ENCODE assay signal across 21 cellular contexts in the genomic region with DNA sequence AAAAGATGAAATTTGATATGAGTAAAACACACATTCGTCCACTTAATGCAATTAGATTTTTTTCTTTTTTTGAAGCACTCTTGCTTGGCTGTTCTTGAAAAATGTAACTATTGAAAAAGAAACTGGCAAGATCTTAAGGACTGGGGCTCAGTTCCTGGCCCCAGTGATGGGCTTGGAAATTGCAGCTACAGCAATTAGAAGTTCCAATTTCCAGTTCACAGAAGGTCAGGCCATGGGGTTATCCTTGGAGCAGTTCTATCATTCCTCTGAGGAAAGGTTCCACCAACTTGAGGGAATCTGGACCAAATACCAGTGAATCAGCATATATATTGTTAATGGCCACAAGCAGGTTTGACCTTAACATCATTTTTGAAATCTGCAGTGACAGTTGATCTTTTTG. TPM values are rescaled to one million over a fixed set of nuclear protein-coding genes. Genes with fewer than 3 reads are reported as not detected.
DNase-seq lines count a peak whose midpoint lies in the region; ATAC-seq, FAIRE-seq and TF ChIP-seq lines count a peak whose summit lies in the region.
"Had no signal": no experiment of that assay in that cellular context is flagged by ENCODE, and none has a peak within 500 bp of the region (broad histone marks: within the 10 kb centered on the region; RNA-seq: fewer than 3 reads in every experiment).

No MANE protein-coding gene starts in this region.

- H3K4me3 ChIP-seq in GM23338 (no peak overlapping the region), K562 (no peak overlapping the region)
- H3K4me3 ChIP-seq: BLaER1 treated with 17β-estradiol and CSF1 and Interleukin-3, amounts not matched to agents 10 nM and 100 nM; GM12878 had no signal

- no peak overlapping the region for H3K9ac ChIP-seq in K562 (ENCODE audit: insufficient read depth in 1 of 2, low read depth in 2 of 2, low read length in 2 of 2)
- H3K9ac ChIP-seq: BLaER1 treated with 17β-estradiol and CSF1 and Interleukin-3, amounts not matched to agents 10 nM and 100 nM had no signal

- no peaks in the 10 kb centered on the region for H3K9me1 ChIP-seq in K562 (ENCODE audit: control insufficient read depth, insufficient read depth, low read length)

- no peak overlapping the region for H3K4me3 Mint-ChIP-seq in GM23338
- H3K4me3 Mint-ChIP-seq: B cell; CD8-positive, alpha-beta T cell; IgD-negative memory B cell had no signal

- no peaks in the 10 kb centered on the region for H3K36me3 Mint-ChIP-seq in GM23338 (ENCODE audit: low read depth)
- H3K36me3 Mint-ChIP-seq: CD8-positive, alpha-beta T cell; IgD-negative memory B cell had no signal

- H3K4me1 ChIP-seq in GM23338 (ENCODE audit: insufficient read depth) (peaks cover 10% of the 10 kb centered on the region; the same call in 1 of the 2 replicates), K562 (replicated peaks in 1 of 2; ENCODE audit: control insufficient read depth in 2 of 2, insufficient read depth in 2 of 2, low read length in 2 of 2) (peaks cover 0 to 5% of the 10 kb centered on the region in 2 experiments; a peak in 2 of 5 replicates)
- H3K4me1 ChIP-seq: BLaER1 treated with 17β-estradiol and CSF1 and Interleukin-3, amounts not matched to agents 10 nM and 100 nM had no signal

- H3K27ac Mint-ChIP-seq in GM23338, result no peak overlapping the region
- H3K27ac Mint-ChIP-seq: B cell; CD8-positive, alpha-beta T cell; IgD-negative memory B cell had no signal

- no peak for FAIRE-seq in K562 (lab: Jason Lieb, UNC)
- FAIRE-seq: GM12878, GM19239, H54 had no signal

- POLR2A ChIA-PET in K562 (lab: Yijun Ruan, JAX), result no interaction called here

- H3K9me3 ChIP-seq in K562 (replicated peaks; ENCODE audit: control insufficient read depth, insufficient read depth, low read depth, low read length), result no peaks in the 10 kb centered on the region
- H3K9me3 ChIP-seq: BLaER1 treated with 17β-estradiol and CSF1 and Interleukin-3, amounts not matched to agents 10 nM and 100 nM had no signal

- TF ChIP-seq CTCF in GM23338 (conservative IDR thresholded peaks at IDR 0.05; ENCODE audit: low read depth in 2 of 2) (no peak), K562 (IDR thresholded peaks at IDR 0.05 in 2 of 3, conservative IDR thresholded peaks at IDR 0.05 in 1 of 3; ENCODE audit: insufficient read depth in 2 of 3, low read depth in 1 of 3, low read length in 3 of 3) (no peak)

- WGBS in K562 (ENCODE audit: insufficient coverage, low coverage, missing lambda C conversion rate), result 10% methylated on average over 1 of the region's 1 CpG

- CTCF ChIA-PET in K562 (lab: Yijun Ruan, JAX; ENCODE audit: low intra/inter-chr PET ratio), result no interaction called here

- ATAC-seq in Right ventricle myocardium inferior (peak; percentile 66), left ventricle myocardium superior (no peak), GM23338 (no peak), K562 (no peak)
- ATAC-seq: CD8-positive, alpha-beta T cell; GM12878 had no signal

- H3K9me2 ChIP-seq in GM23338 (ENCODE audit: insufficient read depth), result no peaks in the 10 kb centered on the region

- H3K36me3 ChIP-seq in GM23338 (ENCODE audit: insufficient read depth) (no peaks in the 10 kb centered on the region), K562 (ENCODE audit: control insufficient read depth, insufficient read depth, low read length) (peaks cover 5% of the 10 kb centered on the region; the same call in 1 of the 3 replicates)
- H3K36me3 ChIP-seq: BLaER1 treated with 17β-estradiol and CSF1 and Interleukin-3, amounts not matched to agents 10 nM and 100 nM had no signal

- no peaks in the 10 kb centered on the region for H3K9me3 Mint-ChIP-seq in GM23338
- H3K9me3 Mint-ChIP-seq: CD8-positive, alpha-beta T cell; IgD-negative memory B cell had no signal

- TF ChIP-seq POLR2A in K562 (conservative IDR thresholded peaks at IDR 0.05), result no peak

- no peaks in the 10 kb centered on the region for H3K27me3 Mint-ChIP-seq in GM23338 (ENCODE audit: insufficient read depth, low read depth, poor library complexity)

- no peaks in the 10 kb centered on the region for H3F3A ChIP-seq in GM23338 (replicated peaks; ENCODE audit: low read depth)

- DNase-seq in Right ventricle myocardium inferior (ENCODE audit: missing footprints) (no peak), left ventricle myocardium superior (no peak), GM23338 (ENCODE audit: low spot score) (no peak), K562 (ENCODE audit: extremely low read depth in 1 of 4, low spot score in 3 of 4) (no peak), HuH-7.5 (ENCODE audit: low spot score) (no peak), head of caudate nucleus (no peak)
- DNase-seq: CD8-positive, alpha-beta T cell; DMS 273 treated with DMSO at 0.1 percent for 48 hours; DMS53; DND-41; EL; HCEC 1CT had no signal

- TF ChIP-seq EP300 in K562 (IDR thresholded peaks at IDR 0.05; ENCODE audit: low read length), result no peak

- H2AFZ ChIP-seq in GM23338 (peak overlapping the region; percentile 11; the same call in 1 of the 2 replicates), K562 (ENCODE audit: low read depth, low read length) (no peak overlapping the region)

- peaks cover 14% of the 10 kb centered on the region; the same call in 2 of the 3 replicates for H3K4me1 Mint-ChIP-seq in GM23338
- H3K4me1 Mint-ChIP-seq: B cell, IgD-negative memory B cell had no signal

- in situ Hi-C loops in K562 (cut with MboI), result no loop called here

- H3K4me2 ChIP-seq in GM23338 (no peak overlapping the region), K562 (ENCODE audit: insufficient read depth, low read length) (no peak overlapping the region)
- H3K4me2 ChIP-seq: BLaER1 treated with 17β-estradiol and CSF1 and Interleukin-3, amounts not matched to agents 10 nM and 100 nM had no signal

- TF ChIP-seq RAD21 in K562 (CRISPR knock-in tag; conservative IDR thresholded peaks at IDR 0.05 in 1 of 2, IDR thresholded peaks at IDR 0.05 in 1 of 2), result no peak

- BruUV-seq in K562 (replicated peaks; lab: Mats Ljungman, UMichigan), result no TSS peak

- H3K27me3 ChIP-seq in GM23338 (ENCODE audit: insufficient read depth) (no peaks in the 10 kb centered on the region), K562 (ENCODE audit: control insufficient read depth in 2 of 2, insufficient read depth in 2 of 2, low read length in 2 of 2) (no peaks in the 10 kb centered on the region)
- H3K27me3 ChIP-seq: BLaER1 treated with 17β-estradiol and CSF1 and Interleukin-3, amounts not matched to agents 10 nM and 100 nM had no signal

- no peaks in the 10 kb centered on the region for H3K79me2 ChIP-seq in GM23338 (replicated peaks; ENCODE audit: insufficient read depth)
- no peaks in the 10 kb centered on the region for H3K79me2 ChIP-seq in K562 (ENCODE audit: control insufficient read depth, insufficient read depth, low read length)

- H4K20me1 ChIP-seq in GM23338 (replicated peaks; ENCODE audit: insufficient read depth) (no peaks in the 10 kb centered on the region), K562 (replicated peaks; ENCODE audit: control insufficient read depth, insufficient read depth, low read length) (no peaks in the 10 kb centered on the region)
- H4K20me1 ChIP-seq: BLaER1 treated with 17β-estradiol and CSF1 and Interleukin-3, amounts not matched to agents 10 nM and 100 nM had no signal

- no peak overlapping the region for H3K27ac ChIP-seq in GM23338 (ENCODE audit: low read depth)
- no peak overlapping the region for H3K27ac ChIP-seq in K562 (ENCODE audit: extremely low read depth, low read depth, low read length)
- H3K27ac ChIP-seq: BLaER1 treated with 17β-estradiol and CSF1 and Interleukin-3, amounts not matched to agents 10 nM and 100 nM had no signal

- intact Hi-C loops in Right ventricle myocardium inferior (cut with DNase I), result no loop called here
- intact Hi-C loops in left ventricle myocardium superior (cut with micrococcal nuclease), result no loop called here
- intact Hi-C loops in K562 (cut with micrococcal nuclease), result no loop called here
- intact Hi-C loops in head of caudate nucleus (cut with DNase I), result no loop called here

TF ChIP-seq in GM23338, 12 proteins besides CTCF, POLR2A, EP300 and RAD21 (continues in another document):
- TF ChIP-seq JUNB (IDR thresholded peaks at IDR 0.05; ENCODE audit: unreplicated experiment), result no peak

RNA-seq across cellular contexts. Expression of gene IGF1, which starts 18.9 kb away (rescaled TPM):
- total RNA-seq in Right ventricle myocardium inferior (10.9 TPM), left ventricle myocardium superior (6.4 TPM), K562 (2014; rRNA removed) (2.8 and 4.5 TPM in 2 replicates), K562 (2014; rRNA removed; fragmentation: Illumina TruSeq; extraction: Trizol) (4.0 and 6.5 TPM in 2 replicates), K562 (2015; rRNA removed; fragmentation: Illumina TruSeq; extraction: Trizol) (11.5 and 11.6 TPM in 2 replicates), K562 (2021) (5.5 and 5.9 TPM in 2 replicates)
- not detected in 2 replicates for total RNA-seq in GM23338 (2014; rRNA removed; shearing (Covaris generic))
- polyA plus RNA-seq in GM23338 (2016; fragmentation: Nextera tagmentation; extraction: Ambion mirVana) (0.29 TPM in 1 of 2 replicates, not detected in the other), K562 (2011; rRNA removed) (3.7 and 4.4 TPM in 2 replicates), K562 (2014; fragmentation: Illumina TruSeq; extraction: Trizol) (4.2 and 5.5 TPM in 2 replicates), K562 (2014; fragmentation: Nextera tagmentation; extraction: Ambion mirVana) (10 to 100 TPM in 1 of 2 experiments, 1 to 10 TPM in 1; 8.3 to 13.9 TPM), K562 (2014; rRNA removed) (4.1 and 7.1 TPM in 2 replicates)
- total RNA-seq in K562 (2011; cell fraction: chromatin; rRNA removed; ENCODE audit: low replicate concordance), result 13.0 and 14.3 TPM in 2 replicates
- 2.6 and 6.8 TPM in 2 replicates for total RNA-seq in K562 (2011; cell fraction: nucleolus; rRNA removed)
- 9.0 and 10.3 TPM in 2 replicates for total RNA-seq in K562 (2011; cell fraction: nucleoplasm; rRNA removed)
- polyA plus RNA-seq in K562 (2011; cell fraction: cytosol; rRNA removed), result 4.6 and 7.0 TPM in 2 replicates
- polyA plus RNA-seq in K562 (2011; cell fraction: nucleus; rRNA removed), result 0.87 and 3.0 TPM in 2 replicates
- polyA plus RNA-seq in K562 (2012), result 7.3 and 18.9 TPM in 2 replicates
- polyA minus RNA-seq in K562 (2011; rRNA and poly(A)+ RNA removed), result 4.9 and 5.4 TPM in 2 replicates
- polyA minus RNA-seq in K562 (2011; cell fraction: cytosol; rRNA and poly(A)+ RNA removed), result 0.73 and 1.2 TPM in 2 replicates
- polyA minus RNA-seq in K562 (2011; cell fraction: nucleus; rRNA and poly(A)+ RNA removed), result 2.2 and 2.4 TPM in 2 replicates
- total RNA-seq: A172; B cell; CD8-positive, alpha-beta T cell; G401; HT-29 had no signal
